In genomic region chr15:61396235-61396927, GRCh38 we compare ENCODE assay signal across 18 cellular contexts.
A peak's percentile ranks its signal among the peaks of the same experiment; 100 is the strongest.
DNase-seq lines count a peak whose midpoint lies in the region; ATAC-seq, FAIRE-seq and TF ChIP-seq lines count a peak whose summit lies in the region.
"Had no signal": no experiment of that assay in that cellular context is flagged by ENCODE, and none has a peak within 500 bp of the region (broad histone marks: within the 10 kb centered on the region; RNA-seq: fewer than 3 reads in every experiment).

No MANE protein-coding gene starts in this region.

- TF ChIP-seq RAD21 in liver (IDR thresholded peaks at IDR 0.05) (no peak), HepG2 (CRISPR knock-in tag; IDR thresholded peaks at IDR 0.05) (no peak)

- no peak overlapping the region for H2BK120ac ChIP-seq in trophoblast cell (ENCODE audit: insufficient read depth, low read length, poor library complexity)

- no peak overlapping the region for H2AK5ac ChIP-seq in trophoblast cell (ENCODE audit: low read length)

- no peak overlapping the region for H2BK12ac ChIP-seq in trophoblast cell (ENCODE audit: low read length)

- H3K4me3 ChIP-seq in liver (ENCODE audit: low read depth in 1 of 3, low read length in 3 of 3) (no peak overlapping the region), HepG2 (replicated peaks in 1 of 3; ENCODE audit: insufficient read depth in 1 of 3, low read depth in 2 of 3, low read length in 3 of 3) (no peak overlapping the region), trophoblast cell (ENCODE audit: low read depth, low read length) (no peak overlapping the region), transverse colon (no peak overlapping the region), body of pancreas (no peak overlapping the region)
- H3K4me3 ChIP-seq: GM23248 had no signal

- H3K79me2 ChIP-seq in HepG2 (ENCODE audit: insufficient read depth, low read length), result no peaks in the 10 kb centered on the region
- no peaks in the 10 kb centered on the region for H3K79me2 ChIP-seq in trophoblast cell (ENCODE audit: control insufficient read depth, insufficient read depth, low read length, poor library complexity)

- TF ChIP-seq EP300 in HepG2 (IDR thresholded peaks at IDR 0.05; ENCODE audit: low read depth in 2 of 2, low read length in 2 of 2) (no peak), HepG2 (CRISPR knock-in tag; IDR thresholded peaks at IDR 0.05; ENCODE audit: borderline replicate concordance) (no peak), transverse colon (IDR thresholded peaks at IDR 0.05; ENCODE audit: low read depth) (no peak)

- no TSS peak for BruUV-seq in HepG2 (replicated peaks; lab: Mats Ljungman, UMichigan)

- no peaks in the 10 kb centered on the region for H3K79me1 ChIP-seq in trophoblast cell (ENCODE audit: low read length)

- in situ Hi-C loops in HepG2 (cut with HindIII; ENCODE audit: extremely low pct_ligation_motif_present, low pct_unique_long_range_greater_than_20kb), result no loop called here
- in situ Hi-C loops in transverse colon (cut with MboI; ENCODE audit: low pct_ligation_motif_present in 1 of 4, low pct_unique_long_range_greater_than_20kb in 1 of 4, low sequenced_read_pairs in 3 of 4), result no loop called here

- no peak overlapping the region for H3K18ac ChIP-seq in trophoblast cell (ENCODE audit: low read length)

- no peak overlapping the region for H3K14ac ChIP-seq in trophoblast cell (ENCODE audit: low read length)

- no peak overlapping the region for H4K91ac ChIP-seq in trophoblast cell (ENCODE audit: low read depth, low read length)

- H2AFZ ChIP-seq in HepG2 (ENCODE audit: low read length) (no peak overlapping the region), trophoblast cell (ENCODE audit: insufficient read depth, low read length, poor library complexity) (no peak overlapping the region)
- H2AFZ ChIP-seq: GM23248 had no signal

- POLR2A ChIA-PET in HepG2 (lab: Yijun Ruan, JAX), result no interaction called here

- FAIRE-seq in HepG2 (lab: Jason Lieb, UNC), result no peak
- FAIRE-seq: D721Med, H54 had no signal

- H3K4me1 ChIP-seq in liver (ENCODE audit: control insufficient read depth in 4 of 4, insufficient read depth in 4 of 4, low read length in 3 of 4) (peaks cover 1 to 15% (median 8%) of the 10 kb centered on the region in 4 donors), HepG2 (ENCODE audit: insufficient read depth, low read length) (no peaks in the 10 kb centered on the region), trophoblast cell (ENCODE audit: control insufficient read depth in 1 of 2, insufficient read depth in 2 of 2, low read length in 2 of 2) (no peaks in the 10 kb centered on the region), transverse colon (peaks cover 0 to 2% (median 0%) of the 10 kb centered on the region in 4 donors), body of pancreas (no peaks in the 10 kb centered on the region)

- CTCF ChIA-PET in HepG2 (lab: Yijun Ruan, JAX; ENCODE audit: low intra/inter-chr PET ratio, low total read pairs), result no interaction called here

- intact Hi-C loops in HepG2 (cut with micrococcal nuclease; ENCODE audit: unreplicated experiment) (no loop called here), transverse colon (cut with DNase I; ENCODE audit: low total_unique reads) (no loop called here), body of pancreas (cut with DNase I) (no loop called here)

- no peaks in the 10 kb centered on the region for H4K20me1 ChIP-seq in HepG2 (ENCODE audit: insufficient read depth, low read length)

- H3K9ac ChIP-seq in liver (ENCODE audit: low read depth in 1 of 2, low read length in 2 of 2) (no peak overlapping the region), HepG2 (ENCODE audit: insufficient read depth, low read depth, low read length) (no peak overlapping the region), trophoblast cell (ENCODE audit: low read length) (no peak overlapping the region)
- H3K9ac ChIP-seq: GM23248 had no signal

- H3K36me3 ChIP-seq in liver (ENCODE audit: control insufficient read depth in 4 of 4, insufficient read depth in 3 of 4, low read depth in 1 of 4, low read length in 3 of 4) (no peaks in the 10 kb centered on the region), HepG2 (replicated peaks in 1 of 2; ENCODE audit: control insufficient read depth in 1 of 2, insufficient read depth in 2 of 2, low read length in 2 of 2) (no peaks in the 10 kb centered on the region), trophoblast cell (ENCODE audit: control insufficient read depth in 1 of 2, insufficient read depth in 2 of 2, low read length in 2 of 2) (no peaks in the 10 kb centered on the region), transverse colon (no peaks in the 10 kb centered on the region), body of pancreas (replicated peaks in 1 of 2; ENCODE audit: insufficient read depth in 1 of 2, low read depth in 2 of 2) (no peaks in the 10 kb centered on the region)

- H4K8ac ChIP-seq in trophoblast cell (ENCODE audit: low read depth, low read length), result no peak overlapping the region

- H3K9me3 ChIP-seq in liver (ENCODE audit: control insufficient read depth in 4 of 4, low read length in 3 of 4) (no peaks in the 10 kb centered on the region), HepG2 (ENCODE audit: low read length) (no peaks in the 10 kb centered on the region), trophoblast cell (ENCODE audit: insufficient read depth, low read depth, low read length) (no peaks in the 10 kb centered on the region), transverse colon (no peaks in the 10 kb centered on the region), body of pancreas (no peaks in the 10 kb centered on the region)

- H3K27me3 ChIP-seq in liver (ENCODE audit: control insufficient read depth in 4 of 4, insufficient read depth in 4 of 4, low read length in 3 of 4) (no peaks in the 10 kb centered on the region), HepG2 (ENCODE audit: control insufficient read depth in 1 of 2, insufficient read depth in 2 of 2, low read length in 2 of 2) (no peaks in the 10 kb centered on the region), trophoblast cell (ENCODE audit: insufficient read depth, low read length) (no peaks in the 10 kb centered on the region), transverse colon (no peaks in the 10 kb centered on the region), body of pancreas (no peaks in the 10 kb centered on the region)

- TF ChIP-seq POLR2A in HepG2 (IDR thresholded peaks at IDR 0.05; ENCODE audit: insufficient read depth in 1 of 2, low read depth in 2 of 2, low read length in 2 of 2) (no peak), transverse colon (IDR thresholded peaks at IDR 0.05) (no peak), body of pancreas (IDR thresholded peaks at IDR 0.05) (no peak)

- no peak overlapping the region for H3K4ac ChIP-seq in trophoblast cell (ENCODE audit: low read depth, low read length)

- TF ChIP-seq CTCF in liver (IDR thresholded peaks at IDR 0.05; ENCODE audit: low read depth, low read length, missing input control), result no peak
- TF ChIP-seq CTCF in HepG2 (CRISPR knock-in tag; IDR thresholded peaks at IDR 0.05), result no peak
- TF ChIP-seq CTCF in transverse colon (IDR thresholded peaks at IDR 0.05), result no peak
- no peak for TF ChIP-seq CTCF in body of pancreas (IDR thresholded peaks at IDR 0.05)

- WGBS in liver, result 68% methylated on average over 5 of the region's 5 CpGs
- WGBS in HepG2 (ENCODE audit: low lambda C conversion rate), result 61% methylated on average over 5 of the region's 5 CpGs
- no CpG with 5 or more reads among the region's 5 CpGs for WGBS in trophoblast cell (ENCODE audit: extremely low coverage, insufficient coverage, insufficient read length)
- WGBS in transverse colon (ENCODE audit: low coverage in 1 of 2), 2 donors, result 37 to 52% methylated on average over 5 of the region's 5 CpGs
- WGBS in body of pancreas, 2 donors, result 89 to 94% methylated on average over 5 of the region's 5 CpGs

- ATAC-seq in HepG2, result no peak
- peak; percentile 89 for ATAC-seq in left lobe of liver
- no peak for ATAC-seq in body of pancreas
- ATAC-seq in HG03175 (IDR thresholded peaks at IDR 0.05; ENCODE audit: unreplicated experiment), result no peak
- ATAC-seq: CD8-positive, alpha-beta T cell; HCT116 had no signal

- peak overlapping the region; percentile 0 to 13 for H3K27ac ChIP-seq in liver (ENCODE audit: low read depth in 1 of 2, low read length in 2 of 2)
- H3K27ac ChIP-seq in HepG2 (ENCODE audit: extremely low read length, insufficient read depth, low read length), result no peak overlapping the region
- H3K27ac ChIP-seq in trophoblast cell (ENCODE audit: low read depth, low read length), result no peak overlapping the region
- H3K27ac ChIP-seq in transverse colon, result no peak overlapping the region
- H3K27ac ChIP-seq in body of pancreas, result no peak overlapping the region
- H3K27ac ChIP-seq: 22Rv1, GM23248 had no signal

- no peak overlapping the region for H2BK5ac ChIP-seq in trophoblast cell (ENCODE audit: low read depth, low read length, poor library complexity)

- no peak overlapping the region for H4K12ac ChIP-seq in trophoblast cell (ENCODE audit: low read depth, low read length)

- H3K23ac ChIP-seq in trophoblast cell (ENCODE audit: low read length), result no peak overlapping the region

- DNase-seq in HepG2 (ENCODE audit: low spot score) (no peak), left lobe of liver (ENCODE audit: low spot score) (peak; percentile 65), trophoblast cell (peak; percentile 33 to 78), transverse colon (peak; percentile 10), body of pancreas (no peak)
- no peak for DNase-seq in activated effector memory CD4-positive, alpha-beta T cell treated with Interleukin-2 at 50 U/mL for 16 hours
- DNase-seq: CD8-positive, alpha-beta T cell; COR-L47; DMS153; DMS79 treated with DMSO at 0.1 percent for 48 hours; GDM1; GM23248 had no signal

- H3K4me2 ChIP-seq in HepG2 (ENCODE audit: low read depth, low read length), result no peak overlapping the region
- H3K4me2 ChIP-seq in trophoblast cell (ENCODE audit: low read length), result no peak overlapping the region

TF ChIP-seq in liver, 16 proteins besides CTCF, POLR2A, EP300 and RAD21 (continues in another document):
- TF ChIP-seq YY1 (IDR thresholded peaks at IDR 0.05) (peak; percentile 35), RXRA (IDR thresholded peaks at IDR 0.05) (peak; percentile 78 to 84), EGR1 (IDR thresholded peaks at IDR 0.05; ENCODE audit: low read depth in 2 of 2) (no peak)

TF ChIP-seq in HepG2, 621 proteins besides CTCF, POLR2A, EP300 and RAD21 (continues in another document):
- TF ChIP-seq SMYD3 (CRISPR knock-in tag; IDR thresholded peaks at IDR 0.05), result no peak
- no peak for TF ChIP-seq ZNF569 (CRISPR knock-in tag; IDR thresholded peaks at IDR 0.05; ENCODE audit: borderline replicate concordance)
- TF ChIP-seq NFYC (CRISPR knock-in tag; IDR thresholded peaks at IDR 0.05), result no peak
- TF ChIP-seq IKZF1 (IDR thresholded peaks at IDR 0.05), result no peak
- TF ChIP-seq FOXA1 (IDR thresholded peaks at IDR 0.05), result no peak
- TF ChIP-seq FOXA1 (CRISPR knock-in tag; IDR thresholded peaks at IDR 0.05), result no peak
- TF ChIP-seq SMAD3 (CRISPR knock-in tag; IDR thresholded peaks at IDR 0.05), result no peak

Comparison
In these comparisons a context has a peak if more than half of its experiments do, and no peak if none do; other contexts are left out.
1. H3K27ac ChIP-seq: peak in liver (2 of 2); none in HepG2 (single experiment), trophoblast cell (single experiment), transverse colon (0 of 4) and body of pancreas (0 of 4).
2. DNase-seq: peak in left lobe of liver (single experiment), trophoblast cell (2 of 2) and transverse colon (single experiment); none in HepG2 (single experiment), activated effector memory CD4-positive, alpha-beta T cell treated with Interleukin-2 at 50 U/mL for 16 hours (single experiment) and body of pancreas (0 of 4).